Comparison of ENCODE assay signal across 1 cellular context in genomic region chr7:157824011-157824818, GRCh38.
TF ChIP-seq lines count a peak whose summit lies in the region.

No MANE protein-coding gene starts in this region.

TF ChIP-seq in H1, 55 proteins besides CTCF, POLR2A, EP300 and RAD21 (continued from another document):
- TF ChIP-seq, protein P1, sequence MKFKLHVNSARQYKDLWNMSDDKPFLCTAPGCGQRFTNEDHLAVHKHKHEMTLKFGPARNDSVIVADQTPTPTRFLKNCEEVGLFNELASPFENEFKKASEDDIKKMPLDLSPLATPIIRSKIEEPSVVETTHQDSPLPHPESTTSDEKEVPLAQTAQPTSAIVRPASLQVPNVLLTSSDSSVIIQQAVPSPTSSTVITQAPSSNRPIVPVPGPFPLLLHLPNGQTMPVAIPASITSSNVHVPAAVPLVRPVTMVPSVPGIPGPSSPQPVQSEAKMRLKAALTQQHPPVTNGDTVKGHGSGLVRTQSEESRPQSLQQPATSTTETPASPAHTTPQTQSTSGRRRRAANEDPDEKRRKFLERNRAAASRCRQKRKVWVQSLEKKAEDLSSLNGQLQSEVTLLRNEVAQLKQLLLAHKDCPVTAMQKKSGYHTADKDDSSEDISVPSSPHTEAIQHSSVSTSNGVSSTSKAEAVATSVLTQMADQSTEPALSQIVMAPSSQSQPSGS (IDR thresholded peaks at IDR 0.05; ENCODE audit: low read length) = no peak
- TF ChIP-seq SP4 (IDR thresholded peaks at IDR 0.05; ENCODE audit: low read length) (no peak), POLR2AphosphoS5 (IDR thresholded peaks at IDR 0.05; ENCODE audit: low read depth, low read length) (no peak), ZNF274 (IDR thresholded peaks at IDR 0.05; ENCODE audit: borderline replicate concordance, extremely low read depth, low read length) (no peak), KDM5A (IDR thresholded peaks at IDR 0.05; ENCODE audit: low read length) (no peak), CEBPB (IDR thresholded peaks at IDR 0.05; ENCODE audit: low read depth, low read length) (no peak), CHD1 (IDR thresholded peaks at IDR 0.05; ENCODE audit: low read depth, low read length) (no peak), RXRA (IDR thresholded peaks at IDR 0.05; ENCODE audit: insufficient read depth, low read depth, low read length) (no peak), GTF2F1 (IDR thresholded peaks at IDR 0.05; ENCODE audit: borderline replicate concordance, low read depth, low read length) (no peak), SIRT6 (IDR thresholded peaks at IDR 0.05; ENCODE audit: low read length) (no peak), POU5F1 (IDR thresholded peaks at IDR 0.05; ENCODE audit: low read depth, low read length) (no peak)
